Comparison of ENCODE assay signal across 9 cellular contexts in the genomic region with DNA sequence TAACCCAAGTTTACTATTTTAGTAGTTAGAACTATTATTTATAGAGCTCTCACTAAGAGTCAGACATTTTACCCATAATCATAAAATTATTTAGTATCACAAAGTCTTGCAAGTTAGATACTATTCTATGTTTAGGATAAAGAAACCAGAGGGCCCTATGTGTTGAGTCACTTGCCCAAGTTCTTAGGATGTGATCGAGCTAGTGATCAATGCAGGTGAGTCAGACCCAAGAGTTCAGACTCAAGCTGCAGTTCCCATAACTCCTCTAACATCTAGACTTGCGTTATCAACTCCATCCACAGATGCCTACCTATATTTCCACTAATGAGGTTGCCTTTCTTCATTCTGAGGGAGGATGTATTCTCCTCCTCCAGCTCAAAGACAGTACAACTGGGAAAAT. TPM values are rescaled to one million over a fixed set of nuclear protein-coding genes. Genes with fewer than 3 reads are reported as not detected.
"Had no signal": no experiment of that assay in that cellular context is flagged by ENCODE, and none has a peak within 500 bp of the region (broad histone marks: within the 10 kb centered on the region; RNA-seq: fewer than 3 reads in every experiment).

No MANE protein-coding gene starts in this region.

- FAIRE-seq: H1, H54, HTR-8/SVneo, K562 had no signal

- H3K4me3 ChIP-seq: GM23338, K562 had no signal

- DNase-seq: H9, HCEC 1CT, IMR-90, KG1 had no signal

RNA-seq across cellular contexts. Expression of a gene that starts 53.8 kb away (rescaled TPM):
- total RNA-seq: H9, IMR-90 had no signal
- polyA plus RNA-seq: IMR-90 had no signal
